9 cellular contexts compared by ENCODE assay signal in the genomic region with DNA sequence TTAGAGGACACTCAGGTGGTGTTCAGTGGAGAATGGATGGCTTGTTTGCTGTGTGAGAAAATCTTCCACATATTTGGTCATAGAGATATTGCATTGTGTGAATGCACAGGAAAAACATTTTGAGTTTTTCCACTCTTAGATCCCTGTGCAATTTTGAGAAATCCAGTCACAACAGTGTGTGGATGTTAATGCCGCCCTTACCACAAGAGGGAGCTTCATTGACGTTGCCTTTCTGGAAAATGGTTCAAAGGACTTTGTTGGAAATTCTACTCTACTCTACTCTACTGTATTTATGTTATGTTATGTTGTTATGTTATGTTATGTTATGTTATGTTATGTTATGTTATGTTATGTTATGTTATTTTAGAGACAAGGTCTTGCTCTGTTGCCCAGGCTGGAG. TPM values are rescaled to one million over a fixed set of nuclear protein-coding genes. Genes with fewer than 3 reads are reported as not detected.
DNase-seq lines count a peak whose midpoint lies in the region; ATAC-seq and TF ChIP-seq lines count a peak whose summit lies in the region.
"Had no signal": no experiment of that assay in that cellular context is flagged by ENCODE, and none has a peak within 500 bp of the region (broad histone marks: within the 10 kb centered on the region; RNA-seq: fewer than 3 reads in every experiment).

No MANE protein-coding gene starts in this region.

- H3K4me3 ChIP-seq in testis: no peak overlapping the region

- H3K4me1 ChIP-seq in foreskin keratinocyte (no peaks in the 10 kb centered on the region), testis (no peaks in the 10 kb centered on the region)

- DNase-seq in activated naive CD4-positive, alpha-beta T cell treated with Interleukin-2 at 50 U/mL for 16 hours: peak; percentile 7
- DNase-seq in activated naive CD4-positive, alpha-beta T cell treated with anti-CD3 and anti-CD28 coated beads, Interleukin-2, amount 50 U/mL, for 16 hours: no peak
- peak; percentile 49 for DNase-seq in RKO (ENCODE audit: low spot score)
- no peak for DNase-seq in foreskin keratinocyte
- no peak for DNase-seq in testis
- no peak for DNase-seq in T1000 (lab: John Stamatoyannopoulos, UW)
- DNase-seq in NCI-H1048 (lab: John Stamatoyannopoulos, UW): no peak
- DNase-seq: hippocampal formation had no signal

- intact Hi-C loops in testis (cut with DNase I; ENCODE audit: low total_unique reads): no loop called here

- no peaks in the 10 kb centered on the region for H3K36me3 ChIP-seq in testis (ENCODE audit: low read depth, missing control alignments)

- H3K9me3 ChIP-seq in testis: no peaks in the 10 kb centered on the region

- 32 to 63% methylated on average over 2 of the region's 2 CpGs for WGBS in testis, 2 donors

- H3K27ac ChIP-seq in foreskin keratinocyte (no peak overlapping the region), testis (no peak overlapping the region)

- H3K27me3 ChIP-seq in foreskin keratinocyte: no peaks in the 10 kb centered on the region
- H3K27me3 ChIP-seq in testis: no peaks in the 10 kb centered on the region

- no peak for TF ChIP-seq POLR2A in testis (IDR thresholded peaks at IDR 0.05)

- TF ChIP-seq CTCF in foreskin keratinocyte (conservative IDR thresholded peaks at IDR 0.05) (peak; percentile 53), testis (IDR thresholded peaks at IDR 0.05) (peak in 2 of 3 experiments; percentile 39 to 49)

- ATAC-seq in foreskin keratinocyte: no peak
- ATAC-seq in HG02852 (IDR thresholded peaks at IDR 0.05; ENCODE audit: unreplicated experiment): no peak

RNA-seq across cellular contexts. Expression of gene ZNF20, which starts 13.4 kb away (rescaled TPM):
- 4.4 and 5.5 TPM in 2 replicates for total RNA-seq in foreskin keratinocyte
- 1.2 and 1.3 TPM in 2 replicates for polyA plus RNA-seq in foreskin keratinocyte
- 1 to 10 TPM; 7.5 to 8.9 TPM for total RNA-seq in testis
- 10.9 TPM for polyA plus RNA-seq in testis (ENCODE audit: insufficient read depth, low read depth, low replicate concordance)

RNA-seq across cellular contexts. Expression of gene ZNF625, which starts 29.8 kb away (rescaled TPM):
- 6.6 and 6.7 TPM in 2 replicates for total RNA-seq in foreskin keratinocyte
- polyA plus RNA-seq in foreskin keratinocyte: 1.9 and 2.5 TPM in 2 replicates
- 1 to 10 TPM; 6.5 to 8.2 TPM for total RNA-seq in testis
- 1.4 TPM for polyA plus RNA-seq in testis (ENCODE audit: insufficient read depth, low read depth, low replicate concordance)

RNA-seq across cellular contexts. Expression of gene ZNF136, which starts 36.2 kb away (rescaled TPM):
- 3.8 TPM in 2 replicates for total RNA-seq in foreskin keratinocyte
- 0.82 and 0.84 TPM in 2 replicates for polyA plus RNA-seq in foreskin keratinocyte
- total RNA-seq in testis: 10 to 100 TPM; 14.6 to 18.7 TPM
- 7.9 TPM for polyA plus RNA-seq in testis (ENCODE audit: insufficient read depth, low read depth, low replicate concordance)

Comparison
In these comparisons a context has a peak if more than half of its experiments do, and no peak if none do; other contexts are left out.
1. DNase-seq: peak in activated naive CD4-positive, alpha-beta T cell treated with Interleukin-2 at 50 U/mL for 16 hours (single experiment) and RKO (single experiment); none in activated naive CD4-positive, alpha-beta T cell treated with anti-CD3 and anti-CD28 coated beads, Interleukin-2, amount 50 U/mL, for 16 hours (single experiment), foreskin keratinocyte (0 of 2), testis (single experiment), T1000 (single experiment) and NCI-H1048 (single experiment).